ENCODE assay signal across 1 cellular context in the genomic region with DNA sequence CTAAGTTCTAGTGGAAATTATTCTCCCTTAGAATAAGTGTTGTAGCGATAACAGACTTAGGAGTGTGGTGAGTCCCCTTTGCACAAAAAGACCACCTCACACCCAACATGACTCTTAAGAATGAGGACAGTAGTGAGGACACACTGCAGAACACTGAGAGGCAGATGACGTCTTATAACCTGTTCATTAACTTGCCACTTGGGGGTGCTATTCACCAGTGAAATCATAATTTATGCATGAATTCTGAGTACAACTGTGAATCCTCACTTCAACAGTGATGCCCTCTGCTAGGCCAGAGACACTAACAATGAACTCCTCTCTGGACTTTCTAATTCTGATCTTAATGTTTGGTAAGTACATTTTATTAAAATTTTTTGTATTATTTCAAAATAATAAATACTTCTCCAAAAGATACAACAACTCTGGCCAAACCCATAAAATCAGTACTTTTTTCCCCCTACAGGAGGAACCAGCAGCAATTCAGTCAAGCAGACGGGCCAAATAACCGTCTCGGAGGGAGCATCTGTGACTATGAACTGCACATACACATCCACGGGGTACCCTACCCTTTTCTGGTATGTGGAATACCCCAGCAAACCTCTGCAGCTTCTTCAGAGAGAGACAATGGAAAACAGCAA.
TF ChIP-seq lines count a peak whose summit lies in the region.

No MANE protein-coding gene starts in this region.

TF ChIP-seq in GM12878, 131 proteins besides CTCF, POLR2A, EP300 and RAD21 (continued from another document):
- TF ChIP-seq, protein P1, sequence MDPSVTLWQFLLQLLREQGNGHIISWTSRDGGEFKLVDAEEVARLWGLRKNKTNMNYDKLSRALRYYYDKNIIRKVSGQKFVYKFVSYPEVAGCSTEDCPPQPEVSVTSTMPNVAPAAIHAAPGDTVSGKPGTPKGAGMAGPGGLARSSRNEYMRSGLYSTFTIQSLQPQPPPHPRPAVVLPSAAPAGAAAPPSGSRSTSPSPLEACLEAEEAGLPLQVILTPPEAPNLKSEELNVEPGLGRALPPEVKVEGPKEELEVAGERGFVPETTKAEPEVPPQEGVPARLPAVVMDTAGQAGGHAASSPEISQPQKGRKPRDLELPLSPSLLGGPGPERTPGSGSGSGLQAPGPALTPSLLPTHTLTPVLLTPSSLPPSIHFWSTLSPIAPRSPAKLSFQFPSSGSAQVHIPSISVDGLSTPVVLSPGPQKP (IDR thresholded peaks at IDR 0.05; ENCODE audit: low read depth, low read length): no peak
